16 cellular contexts compared by ENCODE assay signal in genomic region chr15:31306036-31306425, GRCh38. TPM values are rescaled to one million over a fixed set of nuclear protein-coding genes. Genes with fewer than 3 reads are reported as not detected.
DNase-seq lines count a peak whose midpoint lies in the region; ATAC-seq and TF ChIP-seq lines count a peak whose summit lies in the region.
"Had no signal": no experiment of that assay in that cellular context is flagged by ENCODE, and none has a peak within 500 bp of the region (broad histone marks: within the 10 kb centered on the region; RNA-seq: fewer than 3 reads in every experiment).

No MANE protein-coding gene starts in this region.

- H3K27me3 Mint-ChIP-seq in endodermal cell (ENCODE audit: insufficient read depth) = peaks cover 46% of the 10 kb centered on the region

- peaks cover 34% of the 10 kb centered on the region for H3K4me1 Mint-ChIP-seq in endodermal cell

- H3K27me3 ChIP-seq in NT2/D1 (ENCODE audit: insufficient read depth, insufficient read length) = no peaks in the 10 kb centered on the region
- peaks cover 48% of the 10 kb centered on the region for H3K27me3 ChIP-seq in endodermal cell (ENCODE audit: control insufficient read depth, insufficient read depth, low read length, poor library complexity, severe bottlenecking)
- no peaks in the 10 kb centered on the region for H3K27me3 ChIP-seq in neuron (ENCODE audit: insufficient read depth, low read length)
- H3K27me3 ChIP-seq in brain microvascular endothelial cell (replicated peaks) = peaks cover 12% of the 10 kb centered on the region
- H3K27me3 ChIP-seq: pancreas had no signal

- H2AFZ ChIP-seq in neuron (ENCODE audit: low read depth, low read length) = peak overlapping the region; percentile 27

- H3K27ac Mint-ChIP-seq in endodermal cell = no peak overlapping the region

- no peak overlapping the region for H3K4me3 ChIP-seq in NT2/D1 (ENCODE audit: insufficient read length, low read depth)
- H3K4me3 ChIP-seq in endodermal cell (ENCODE audit: low read length) = no peak overlapping the region
- H3K4me3 ChIP-seq in neuron (ENCODE audit: low read length) = peak overlapping the region; percentile 1
- no peak overlapping the region for H3K4me3 ChIP-seq in brain microvascular endothelial cell (ENCODE audit: low read depth, low read length)
- H3K4me3 ChIP-seq: pancreas, stomach had no signal

- no peaks in the 10 kb centered on the region for H3K36me3 ChIP-seq in NT2/D1 (ENCODE audit: insufficient read depth, insufficient read length, low read length)
- no peaks in the 10 kb centered on the region for H3K36me3 ChIP-seq in endodermal cell (ENCODE audit: control insufficient read depth, insufficient read depth, low read length)
- H3K36me3 ChIP-seq in neuron (ENCODE audit: insufficient read depth, low read length) = no peaks in the 10 kb centered on the region
- no peaks in the 10 kb centered on the region for H3K36me3 ChIP-seq in brain microvascular endothelial cell (replicated peaks)
- H3K36me3 ChIP-seq: pancreas, stomach had no signal

- no peak for ATAC-seq in GM19455 (IDR thresholded peaks at IDR 0.05; ENCODE audit: unreplicated experiment)
- ATAC-seq: Panc1 had no signal

- no peaks in the 10 kb centered on the region for H3K9me3 ChIP-seq in NT2/D1 (ENCODE audit: insufficient read depth, low read length)
- no peaks in the 10 kb centered on the region for H3K9me3 ChIP-seq in endodermal cell (ENCODE audit: control insufficient read depth, low read length)
- no peaks in the 10 kb centered on the region for H3K9me3 ChIP-seq in neuron (ENCODE audit: low read length)
- H3K9me3 ChIP-seq: pancreas, stomach had no signal

- no peaks in the 10 kb centered on the region for H3K36me3 Mint-ChIP-seq in endodermal cell (ENCODE audit: low read depth)

- no peak overlapping the region for H3K4me3 Mint-ChIP-seq in endodermal cell

- WGBS in endodermal cell (ENCODE audit: insufficient coverage in 1 of 2, insufficient read length in 1 of 2), 2 experiments = 75 to 76% methylated on average over 7 to 8 of the region's 8 CpGs

- H3K27ac ChIP-seq in endodermal cell (ENCODE audit: low read depth, low read length) = peak overlapping the region; percentile 99
- no peak overlapping the region for H3K27ac ChIP-seq in brain microvascular endothelial cell
- H3K27ac ChIP-seq: pancreas had no signal

- no peak for TF ChIP-seq CTCF in GM20000 (IDR thresholded peaks at IDR 0.05; ENCODE audit: extremely low read depth, missing control alignments)
- no peak for TF ChIP-seq CTCF in endodermal cell (conservative IDR thresholded peaks at IDR 0.05)
- no peak for TF ChIP-seq CTCF in brain microvascular endothelial cell (IDR thresholded peaks at IDR 0.05; ENCODE audit: low read depth, low read length, missing control alignments)

- H3K9me3 Mint-ChIP-seq in endodermal cell = no peaks in the 10 kb centered on the region

- H3K9ac ChIP-seq in NT2/D1 (ENCODE audit: insufficient read length, low read depth) (peak overlapping the region; percentile 24), endodermal cell (ENCODE audit: extremely low read depth, low read length, poor library complexity, severe bottlenecking) (no peak overlapping the region)

- DNase-seq in GM20000 (ENCODE audit: low spot score) = peak; percentile 3
- DNase-seq in NT2/D1 (ENCODE audit: low read depth, low spot score) = no peak
- no peak for DNase-seq in endodermal cell
- no peak for DNase-seq in NCI-H82 treated with DMSO at 0.1 percent for 48 hours (lab: John Stamatoyannopoulos, UW; ENCODE audit: unreplicated experiment)
- DNase-seq in brain microvascular endothelial cell = no peak
- DNase-seq: activated CD4-positive, alpha-beta T cell treated with anti-CD3 and anti-CD28 coated beads for 4 hours; activated naive CD4-positive, alpha-beta T cell; AML-193; aorta; EL; HCEC 1CT had no signal

- H3K4me1 ChIP-seq in NT2/D1 (ENCODE audit: insufficient read depth, insufficient read length) (peaks cover 39% of the 10 kb centered on the region), endodermal cell (ENCODE audit: control insufficient read depth, insufficient read depth, low read length) (peaks cover 13% of the 10 kb centered on the region), neuron (ENCODE audit: insufficient read depth, low read length) (peaks cover 57% of the 10 kb centered on the region)
- H3K4me1 ChIP-seq: pancreas had no signal

- in situ Hi-C loops in brain microvascular endothelial cell (cut with HindIII; ENCODE audit: low pct_ligation_motif_present, low sequenced_read_pairs) = loop anchor here (25.0 kb wide), 1 partner anchor 94 kb away; no protein-coding TSS in a partner anchor

RNA-seq across cellular contexts. Expression of gene KLF13, which starts 20.6 kb away (rescaled TPM):
- 10 to 100 TPM; 18.7 to 18.9 TPM for total RNA-seq in endodermal cell
- polyA plus RNA-seq in endodermal cell (2013, experiment 1 of 2) = 58.0 TPM
- 51.5 TPM for polyA plus RNA-seq in endodermal cell (2013, experiment 2 of 2)
